In genomic region chrX:18353931-18354368, GRCh38 we compare ENCODE assay signal across 7 cellular contexts. TPM values are rescaled to one million over a fixed set of nuclear protein-coding genes. Genes with fewer than 3 reads are reported as not detected.
A peak's percentile ranks its signal among the peaks of the same experiment; 100 is the strongest.
DNase-seq lines count a peak whose midpoint lies in the region; FAIRE-seq and TF ChIP-seq lines count a peak whose summit lies in the region.

No MANE protein-coding gene starts in this region.

- FAIRE-seq in GM19239 (lab: Jason Lieb, UNC): peak; percentile 64
- FAIRE-seq in bronchial epithelial cell (lab: Jason Lieb, UNC): no peak

- CTCF ChIA-PET in RWPE1 (lab: Yijun Ruan, JAX): interaction anchor here (0.7 kb wide), 1 partner anchor 677 kb away, joined by 4 read pairs; no protein-coding TSS in a partner anchor

- H3K36me3 ChIP-seq in bronchial epithelial cell (ENCODE audit: control insufficient read depth, insufficient read depth, low read length): no peaks in the 10 kb centered on the region
- H3K36me3 ChIP-seq in liver (ENCODE audit: control insufficient read depth in 4 of 4, insufficient read depth in 3 of 4, low read depth in 1 of 4, low read length in 3 of 4): no peaks in the 10 kb centered on the region

- POLR2A ChIA-PET in RWPE1 (lab: Yijun Ruan, JAX; ENCODE audit: low non-redundant PET): no interaction called here

- no peak for DNase-seq in GM19239 (ENCODE audit: insufficient read length, low spot score)
- no peak for DNase-seq in RWPE1 (ENCODE audit: low spot score)
- DNase-seq in bronchial epithelial cell (ENCODE audit: low read depth): no peak
- DNase-seq in stimulated activated naive CD4-positive, alpha-beta T cell (lab: John Stamatoyannopoulos, UW): peak in 4 of 6 experiments; percentile 3 to 24 (median 7)
- no peak for DNase-seq in effector CD4-positive, alpha-beta T cell
- DNase-seq in germinal center (ENCODE audit: low spot score): no peak

- H3K9ac ChIP-seq in liver (ENCODE audit: low read depth in 1 of 2, low read length in 2 of 2): no peak overlapping the region

- 1% methylated on average over 50 of the region's 50 CpGs for WGBS in liver

- TF ChIP-seq RAD21 in liver (IDR thresholded peaks at IDR 0.05): no peak

- peaks cover 6% of the 10 kb centered on the region for H3K27me3 ChIP-seq in bronchial epithelial cell (ENCODE audit: control insufficient read depth, insufficient read depth, low read length)
- H3K27me3 ChIP-seq in liver (ENCODE audit: control insufficient read depth in 4 of 4, insufficient read depth in 4 of 4, low read length in 3 of 4): no peaks in the 10 kb centered on the region

- H3K27ac ChIP-seq in RWPE1 (peak overlapping the region; percentile 65), liver (ENCODE audit: low read depth in 1 of 2, low read length in 2 of 2) (no peak overlapping the region)

- H3K4me3 ChIP-seq in bronchial epithelial cell (ENCODE audit: low read depth, low read length) (peak overlapping the region; percentile 46), liver (ENCODE audit: low read depth in 1 of 3, low read length in 3 of 3) (peak overlapping the region; percentile 23 to 75 (median 67))

- TF ChIP-seq CTCF in RWPE1 (conservative IDR thresholded peaks at IDR 0.05; ENCODE audit: low read depth) (0 out of 2 replicates have a peak, but pooled peaks have one; percentile 23), bronchial epithelial cell (IDR thresholded peaks at IDR 0.05; ENCODE audit: insufficient read depth, low read length, severe bottlenecking) (no peak), liver (IDR thresholded peaks at IDR 0.05; ENCODE audit: low read depth, low read length, missing input control) (no peak)

- H3K4me1 ChIP-seq in liver (ENCODE audit: control insufficient read depth in 4 of 4, insufficient read depth in 4 of 4, low read length in 3 of 4): peaks cover 0 to 5% (median 2%) of the 10 kb centered on the region in 4 donors

- no peaks in the 10 kb centered on the region for H3K9me3 ChIP-seq in liver (ENCODE audit: control insufficient read depth in 4 of 4, low read length in 3 of 4)

TF ChIP-seq in liver, 16 proteins besides CTCF, POLR2A, EP300 and RAD21:
- no peak for TF ChIP-seq REST (IDR thresholded peaks at IDR 0.05)
- no peak for TF ChIP-seq GABPA (IDR thresholded peaks at IDR 0.05 in 1 of 2, conservative IDR thresholded peaks at IDR 0.05 in 1 of 2)
- TF ChIP-seq MAX (IDR thresholded peaks at IDR 0.05): no peak
- TF ChIP-seq FOXA2 (IDR thresholded peaks at IDR 0.05): no peak
- TF ChIP-seq HNF4G (IDR thresholded peaks at IDR 0.05): no peak
- TF ChIP-seq JUND (IDR thresholded peaks at IDR 0.05): no peak
- no peak for TF ChIP-seq SP1 (IDR thresholded peaks at IDR 0.05)
- TF ChIP-seq RXRA (IDR thresholded peaks at IDR 0.05): no peak
- TF ChIP-seq FOXA1 (IDR thresholded peaks at IDR 0.05): no peak
- TF ChIP-seq YY1 (IDR thresholded peaks at IDR 0.05): no peak
- TF ChIP-seq ZBTB33 (IDR thresholded peaks at IDR 0.05): no peak
- no peak for TF ChIP-seq TAF1 (conservative IDR thresholded peaks at IDR 0.05)
- TF ChIP-seq NR2F2 (IDR thresholded peaks at IDR 0.05): no peak

RNA-seq across cellular contexts. Expression of gene SCML2, which starts 0.5 kb away (rescaled TPM):
- total RNA-seq in bronchial epithelial cell: 0.38 and 0.79 TPM in 2 replicates
- 1 to 10 TPM; 1.0 to 7.2 TPM for total RNA-seq in liver
- polyA plus RNA-seq in liver: 1 to 10 TPM in 1 of 2 donors, under 1 TPM in 1; 0.96 to 1.1 TPM

Comparison
In these comparisons a context has a peak if more than half of its experiments do, and no peak if none do; other contexts are left out.
1. DNase-seq: peak in stimulated activated naive CD4-positive, alpha-beta T cell (4 of 6); none in GM19239 (single experiment), RWPE1 (single experiment), bronchial epithelial cell (single experiment), effector CD4-positive, alpha-beta T cell (single experiment) and germinal center (single experiment).